In the genomic region with DNA sequence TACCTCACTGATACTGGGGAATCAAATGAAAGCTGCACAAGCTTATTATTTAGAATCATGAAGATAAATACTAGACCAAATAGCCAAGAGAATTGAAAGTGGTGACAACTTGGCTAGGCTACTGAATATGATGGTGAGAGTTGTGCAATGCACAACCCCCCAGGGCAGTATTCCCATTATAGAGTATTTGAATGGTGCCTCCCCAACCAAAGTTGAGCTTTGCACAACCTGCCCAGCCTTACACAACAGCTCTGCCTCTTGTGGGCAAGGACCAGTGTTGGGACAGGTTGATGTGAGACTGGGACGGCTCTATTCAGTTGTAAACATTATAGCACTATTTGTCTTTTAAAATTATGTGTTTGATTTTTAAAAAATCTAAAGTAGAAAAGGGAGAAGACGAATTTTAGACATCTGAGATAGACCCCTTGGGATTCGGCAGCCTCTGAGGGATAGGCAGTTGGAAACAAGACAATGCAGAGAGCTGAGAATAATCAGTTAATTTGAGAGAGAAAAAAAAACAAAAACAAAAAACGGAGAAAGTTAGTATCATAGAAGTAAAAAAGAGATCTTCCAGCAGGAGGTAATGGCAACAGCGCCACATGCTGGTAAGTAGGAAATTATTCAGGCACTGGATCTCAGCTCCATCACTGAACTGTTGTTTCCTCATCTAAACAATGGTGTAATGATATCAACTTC, we compare ENCODE assay signal across 7 cellular contexts.
DNase-seq lines count a peak whose midpoint lies in the region; TF ChIP-seq lines count a peak whose summit lies in the region.

No MANE protein-coding gene starts in this region.

- H3K4me3 ChIP-seq in MM.1S (ENCODE audit: low read length) (no peak overlapping the region), astrocyte of the spinal cord (ENCODE audit: low read depth, low read length) (no peak overlapping the region)

- H3K79me2 ChIP-seq in MM.1S (ENCODE audit: low read length) = no peaks in the 10 kb centered on the region

- peak overlapping the region; percentile 49; the same call in 1 of the 2 replicates for H3K4me2 ChIP-seq in MM.1S (ENCODE audit: low read depth, low read length)

- TF ChIP-seq CTCF in MM.1S (IDR thresholded peaks at IDR 0.05; ENCODE audit: low read length) = peak; percentile 59
- peak; percentile 80 for TF ChIP-seq CTCF in astrocyte of the spinal cord (IDR thresholded peaks at IDR 0.05; ENCODE audit: low read depth, low read length)

- no peak overlapping the region for H3K27ac ChIP-seq in MM.1S (ENCODE audit: low read length)

- H3F3A ChIP-seq in MM.1S (ENCODE audit: insufficient read depth, low read length) = no peaks in the 10 kb centered on the region

- in situ Hi-C loops in SK-MEL-5 (cut with HindIII; ENCODE audit: low pct_unique_long_range_greater_than_20kb, low sequenced_read_pairs) = loop anchor here (25.0 kb wide), 1 partner anchor 253 kb away; a partner anchor contains a TSS
- in situ Hi-C loops in astrocyte of the spinal cord (cut with HindIII; ENCODE audit: low sequenced_read_pairs) = no loop called here

- H3K36me3 ChIP-seq in MM.1S (replicated peaks; ENCODE audit: insufficient read depth, low read length) = no peaks in the 10 kb centered on the region

- H3K4me1 ChIP-seq in MM.1S (ENCODE audit: low read length) = peaks cover 15% of the 10 kb centered on the region

- H3K9ac ChIP-seq in MM.1S (ENCODE audit: low read length) = 0 out of 2 replicates have a peak overlapping the region, but pooled peaks have one; percentile 8

- peak; percentile 10 for DNase-seq in GM04504 (ENCODE audit: low read depth)
- peak; percentile 57 for DNase-seq in MM.1S
- peak; percentile 60 for DNase-seq in SK-MEL-5 (ENCODE audit: low read depth, low spot score)
- peak; percentile 14 for DNase-seq in astrocyte of the spinal cord (ENCODE audit: low read depth, low spot score)
- peak; percentile 72 for DNase-seq in inferior parietal cortex (ENCODE audit: extremely low spot score)
- peak; percentile 13 to 47 for DNase-seq in stimulated activated CD4-positive, alpha-beta T cell treated with anti-CD3 and anti-CD28 coated beads, Interleukin-4, amount 100 ng/mL, for 4 hours
- no peak for DNase-seq in NCI-H1436 (lab: John Stamatoyannopoulos, UW)

- H2AFZ ChIP-seq in MM.1S (ENCODE audit: low read length) = no peak overlapping the region

- H4K20me1 ChIP-seq in MM.1S (ENCODE audit: insufficient read depth, low read length) = no peaks in the 10 kb centered on the region

- no peaks in the 10 kb centered on the region for H3K27me3 ChIP-seq in MM.1S (replicated peaks; ENCODE audit: insufficient read depth, low read length)

- H3K9me3 ChIP-seq in MM.1S (replicated peaks; ENCODE audit: insufficient read depth, low read length) = no peaks in the 10 kb centered on the region

- H3K9me2 ChIP-seq in MM.1S (replicated peaks; ENCODE audit: insufficient read depth, low read length) = no peaks in the 10 kb centered on the region
